In the genomic region with DNA sequence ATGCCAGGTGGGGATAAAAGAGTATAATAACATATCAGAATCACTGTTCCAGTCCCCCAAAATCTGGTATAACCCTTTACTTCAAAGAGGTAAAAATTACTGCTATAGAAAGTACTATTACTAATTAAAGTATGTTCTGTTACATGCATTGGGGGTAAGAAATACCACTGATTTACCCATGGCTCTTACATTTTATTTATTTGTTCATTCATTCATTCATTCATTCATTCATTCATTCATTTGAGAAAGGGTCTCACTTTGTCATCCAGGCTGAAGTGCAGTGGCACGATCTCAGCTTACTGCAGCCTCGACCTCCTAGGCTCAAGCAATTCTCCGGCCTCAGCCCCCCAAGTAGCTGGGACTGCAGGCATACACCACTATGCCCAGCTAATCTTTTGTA, we compare ENCODE assay signal across 39 cellular contexts.
"Had no signal": no experiment of that assay in that cellular context is flagged by ENCODE, and none has a peak within 500 bp of the region (broad histone marks: within the 10 kb centered on the region; RNA-seq: fewer than 3 reads in every experiment).

No MANE protein-coding gene starts in this region.

- H3K9me3 ChIP-seq: adrenal gland, ascending aorta, body of pancreas, breast epithelium had no signal

- H3K27ac Mint-ChIP-seq: activated naive CD4-positive, alpha-beta T cell treated with anti-CD3 and anti-CD28 coated beads for 36 hours; activated naive CD4-positive, alpha-beta T cell treated with anti-CD3 and anti-CD28 coated beads, Interleukin-2, amount 10 ng/mL, durations not matched to agents 7 days and 5 days; activated naive CD4-positive, alpha-beta T cell treated with anti-CD3 and anti-CD28 coated beads, Interleukin-2, amount 50 U/mL, for 24 hours; activated naive CD4-positive, alpha-beta T cell treated with anti-CD3 and anti-CD28 coated beads, Interleukin-2, amount 50 U/mL, for 72 hours; activated naive CD8-positive, alpha-beta T cell; activated naive CD8-positive, alpha-beta T cell treated with anti-CD3 and anti-CD28 coated beads for 36 hours; activated naive CD8-positive, alpha-beta T cell treated with anti-CD3 and anti-CD28 coated beads, Interleukin-2, amount 10 ng/mL, durations not matched to agents 7 days and 5 days; activated naive CD8-positive, alpha-beta T cell treated with anti-CD3 and anti-CD28 coated beads, Interleukin-2, amount 50 U/mL, for 24 hours; activated T-cell treated with anti-CD3 and anti-CD28 coated beads, Interleukin-2, amount 50 U/mL, for 72 hours; activated T-helper 1 cell treated with anti-CD3 and anti-CD28 coated beads, Interleukin-12 subunit alpha, Interleukin-12 subunit beta, Interleukin-2, Interleukin-4 antibody, amounts not matched to agents 30 ng/mL and 10 ng/mL and 1 ng/mL, durations not matched to agents 14 hours and 24 hours and 36 hours; activated T-helper 17 cell treated with anti-CD3 and anti-CD28 coated beads, Interleukin-2, amount 50 U/mL, for 72 hours; activated T-helper 2 cell treated with anti-CD3 and anti-CD28 coated beads, Interferon-gamma antibody, Interleukin-2, Interleukin-4, amounts not matched to agents 10 μg/mL and 5 μg/mL and 100 μg/mL, durations not matched to agents 14 hours and 24 hours and 36 hours; brain had no signal

- H3K27ac ChIP-seq: adrenal gland, ascending aorta, body of pancreas, brain microvascular endothelial cell, breast epithelium, cardiac muscle cell had no signal

- ATAC-seq: activated naive CD4-positive, alpha-beta T cell treated with anti-CD3 and anti-CD28 coated beads, Interleukin-2, amount 50 U/mL, for 72 hours; activated naive CD8-positive, alpha-beta T cell treated with anti-CD3 and anti-CD28 coated beads, Interleukin-2, amount 50 U/mL, for 24 hours; activated T-cell treated with anti-CD3 and anti-CD28 coated beads, Interleukin-2, amount 50 U/mL, for 4 hours; activated T-cell treated with anti-CD3 and anti-CD28 coated beads, Interleukin-2, amount 50 U/mL, for 72 hours; activated T-helper 17 cell treated with anti-CD3 and anti-CD28 coated beads, Interleukin-2, amount 50 U/mL, for 72 hours; body of pancreas had no signal

- DNase-seq: activated effector memory CD4-positive, alpha-beta T cell treated with anti-CD3 and anti-CD28 coated beads, Interleukin-2, amount 50 U/mL, for 16 hours; activated effector memory CD4-positive, alpha-beta T cell treated with Interleukin-2 at 50 U/mL for 16 hours; activated gamma-delta T cell; activated gamma-delta T cell treated with Interleukin-2 at 50 U/mL for 16 hours; activated naive CD4-positive, alpha-beta T cell; activated naive CD4-positive, alpha-beta T cell treated with anti-CD3 and anti-CD28 coated beads for 36 hours; activated naive CD4-positive, alpha-beta T cell treated with anti-CD3 and anti-CD28 coated beads, Interleukin-2, amount 10 ng/mL, durations not matched to agents 7 days and 5 days; activated naive CD4-positive, alpha-beta T cell treated with anti-CD3 and anti-CD28 coated beads, Interleukin-2, amount 50 U/mL, for 16 hours; activated naive CD4-positive, alpha-beta T cell treated with Interleukin-2 at 50 U/mL for 16 hours; activated naive CD8-positive, alpha-beta T cell treated with anti-CD3 and anti-CD28 coated beads for 36 hours; activated naive CD8-positive, alpha-beta T cell treated with anti-CD3 and anti-CD28 coated beads, Interleukin-2, amount 10 ng/mL, durations not matched to agents 7 days and 5 days; activated naive CD8-positive, alpha-beta T cell treated with anti-CD3 and anti-CD28 coated beads, Interleukin-2, amount 50 U/mL, for 24 hours; activated T-cell treated with anti-CD3 and anti-CD28 coated beads, Interleukin-2, amount 50 U/mL, for 4 hours; activated T-cell treated with anti-CD3 and anti-CD28 coated beads, Interleukin-2, amount 50 U/mL, for 48 hours; activated T-cell treated with anti-CD3 and anti-CD28 coated beads, Interleukin-2, amount 50 U/mL, for 72 hours; adrenal gland; amniotic stem cell; amygdala; anterior cingulate cortex; aorta; body of pancreas; brain microvascular endothelial cell; caudate nucleus; central memory CD4-positive, alpha-beta T cell; cerebellar nuclear complex had no signal

- H3K4me1 ChIP-seq: adrenal gland, ascending aorta, body of pancreas, breast epithelium had no signal

- H3K4me3 Mint-ChIP-seq: activated naive CD4-positive, alpha-beta T cell treated with anti-CD3 and anti-CD28 coated beads for 36 hours; activated naive CD4-positive, alpha-beta T cell treated with anti-CD3 and anti-CD28 coated beads, Interleukin-2, amount 10 ng/mL, durations not matched to agents 7 days and 5 days; activated naive CD4-positive, alpha-beta T cell treated with anti-CD3 and anti-CD28 coated beads, Interleukin-2, amount 50 U/mL, for 24 hours; activated naive CD8-positive, alpha-beta T cell; activated naive CD8-positive, alpha-beta T cell treated with anti-CD3 and anti-CD28 coated beads for 36 hours; activated naive CD8-positive, alpha-beta T cell treated with anti-CD3 and anti-CD28 coated beads, Interleukin-2, amount 10 ng/mL, durations not matched to agents 7 days and 5 days; activated naive CD8-positive, alpha-beta T cell treated with anti-CD3 and anti-CD28 coated beads, Interleukin-2, amount 50 U/mL, for 24 hours; activated T-cell treated with anti-CD3 and anti-CD28 coated beads, Interleukin-2, amount 50 U/mL, for 4 hours; activated T-cell treated with anti-CD3 and anti-CD28 coated beads, Interleukin-2, amount 50 U/mL, for 72 hours; activated T-helper 1 cell treated with anti-CD3 and anti-CD28 coated beads, Interleukin-12 subunit alpha, Interleukin-12 subunit beta, Interleukin-2, Interleukin-4 antibody, amounts not matched to agents 30 ng/mL and 10 ng/mL and 1 ng/mL, durations not matched to agents 14 hours and 24 hours and 36 hours; activated T-helper 17 cell treated with anti-CD3 and anti-CD28 coated beads, Interleukin-2, amount 50 U/mL, for 72 hours; brain; central memory CD8-positive, alpha-beta T cell had no signal

- H3K4me1 Mint-ChIP-seq: activated naive CD4-positive, alpha-beta T cell treated with anti-CD3 and anti-CD28 coated beads, Interleukin-2, amount 50 U/mL, for 24 hours; activated naive CD8-positive, alpha-beta T cell treated with anti-CD3 and anti-CD28 coated beads for 36 hours; activated naive CD8-positive, alpha-beta T cell treated with anti-CD3 and anti-CD28 coated beads, Interleukin-2, amount 50 U/mL, for 24 hours; activated T-helper 17 cell treated with anti-CD3 and anti-CD28 coated beads, Interleukin-2, amount 50 U/mL, for 72 hours; central memory CD8-positive, alpha-beta T cell had no signal

- H3K27me3 Mint-ChIP-seq: activated naive CD4-positive, alpha-beta T cell treated with anti-CD3 and anti-CD28 coated beads, Interleukin-2, amount 10 ng/mL, durations not matched to agents 7 days and 5 days; activated naive CD4-positive, alpha-beta T cell treated with anti-CD3 and anti-CD28 coated beads, Interleukin-2, amount 50 U/mL, for 24 hours; activated naive CD8-positive, alpha-beta T cell treated with anti-CD3 and anti-CD28 coated beads for 36 hours; brain had no signal

- H3K27me3 ChIP-seq: adrenal gland, ascending aorta, body of pancreas, brain microvascular endothelial cell, breast epithelium, cardiac muscle cell had no signal

- H3K36me3 Mint-ChIP-seq: activated naive CD4-positive, alpha-beta T cell treated with anti-CD3 and anti-CD28 coated beads, Interleukin-2, amount 10 ng/mL, durations not matched to agents 7 days and 5 days; activated naive CD4-positive, alpha-beta T cell treated with anti-CD3 and anti-CD28 coated beads, Interleukin-2, amount 50 U/mL, for 24 hours; activated naive CD8-positive, alpha-beta T cell; activated naive CD8-positive, alpha-beta T cell treated with anti-CD3 and anti-CD28 coated beads for 36 hours; activated naive CD8-positive, alpha-beta T cell treated with anti-CD3 and anti-CD28 coated beads, Interleukin-2, amount 10 ng/mL, durations not matched to agents 7 days and 5 days had no signal

- FAIRE-seq: astrocyte, bronchial epithelial cell, colon had no signal

- H3K36me3 ChIP-seq: adrenal gland, brain microvascular endothelial cell, breast epithelium, cardiac muscle cell had no signal

- H3K4me3 ChIP-seq: adrenal gland, ascending aorta, body of pancreas, breast epithelium, cardiac muscle cell had no signal
